In the genomic region with DNA sequence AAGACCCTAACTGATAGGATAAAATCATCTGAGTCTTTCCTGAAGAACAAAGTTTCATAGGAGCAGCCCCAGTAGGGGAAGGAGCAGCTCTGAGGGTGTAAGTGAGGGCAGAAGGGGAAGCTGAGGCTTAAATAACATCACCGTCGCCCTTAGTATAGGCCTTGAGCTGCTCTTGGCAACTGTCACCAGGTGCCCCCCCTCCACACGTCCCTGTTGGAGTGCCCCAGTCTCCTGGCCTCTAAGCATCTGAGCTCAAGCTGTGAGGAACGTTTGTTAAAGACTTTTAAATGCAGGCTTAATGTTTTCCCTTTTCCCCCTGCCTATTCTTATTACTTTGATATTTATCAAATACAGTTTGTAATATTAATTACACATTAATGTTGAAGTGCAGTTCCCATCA, we compare ENCODE assay signal across 19 cellular contexts.
DNase-seq lines count a peak whose midpoint lies in the region; ATAC-seq and TF ChIP-seq lines count a peak whose summit lies in the region.
"Had no signal": no experiment of that assay in that cellular context is flagged by ENCODE, and none has a peak within 500 bp of the region (broad histone marks: within the 10 kb centered on the region; RNA-seq: fewer than 3 reads in every experiment).

No MANE protein-coding gene starts in this region.

- 0 out of 2 replicates have a peak, but pooled peaks cover 3% of the 10 kb centered on the region for H3F3A ChIP-seq in GM23338 (replicated peaks; ENCODE audit: low read depth)

- no peaks in the 10 kb centered on the region for H3K36me3 ChIP-seq in GM23338 (ENCODE audit: insufficient read depth)

- intact Hi-C loops in activated naive CD4-positive, alpha-beta T cell treated with anti-CD3 and anti-CD28 coated beads for 36 hours (cut with micrococcal nuclease): no loop called here

- peaks cover 68% of the 10 kb centered on the region for H3K4me1 ChIP-seq in GM23338 (ENCODE audit: insufficient read depth)

- peak; percentile 61 for ATAC-seq in GM23338
- ATAC-seq in HG02642 (IDR thresholded peaks at IDR 0.05; ENCODE audit: poor library complexity, unreplicated experiment): no peak
- ATAC-seq: K562 had no signal

- no peak overlapping the region for H2AFZ ChIP-seq in GM23338

- no peak overlapping the region for H3K4me3 ChIP-seq in GM23338
- H3K4me3 ChIP-seq: K562, SK-N-MC had no signal

- no peak overlapping the region for H3K27ac ChIP-seq in GM23338 (ENCODE audit: low read depth)
- H3K27ac ChIP-seq: C4-2B, SK-N-MC had no signal

- H3K36me3 Mint-ChIP-seq in GM23338 (ENCODE audit: low read depth) (no peaks in the 10 kb centered on the region; the same call in 2 of the 3 replicates), HFFc6 (ENCODE audit: low read depth) (no peaks in the 10 kb centered on the region)
- no peaks in the 10 kb centered on the region for H3K36me3 Mint-ChIP-seq in activated naive CD4-positive, alpha-beta T cell treated with anti-CD3 and anti-CD28 coated beads for 36 hours (ENCODE audit: low read depth)

- TF ChIP-seq CTCF in GM23338 (conservative IDR thresholded peaks at IDR 0.05; ENCODE audit: low read depth in 2 of 2): no peak
- no peak for TF ChIP-seq CTCF in HFFc6 (IDR thresholded peaks at IDR 0.05)

- H3K27me3 Mint-ChIP-seq in GM23338 (ENCODE audit: insufficient read depth, low read depth, poor library complexity) (peaks cover 8% of the 10 kb centered on the region), HFFc6 (ENCODE audit: insufficient read depth) (peaks cover 4% of the 10 kb centered on the region; the same call in 1 of the 2 replicates)
- H3K27me3 Mint-ChIP-seq in activated naive CD4-positive, alpha-beta T cell treated with anti-CD3 and anti-CD28 coated beads for 36 hours (ENCODE audit: low read depth): no peaks in the 10 kb centered on the region

- H3K27me3 ChIP-seq in GM23338 (ENCODE audit: insufficient read depth): peaks cover 2% of the 10 kb centered on the region; the same call in 1 of the 2 replicates

- peaks cover 61% of the 10 kb centered on the region for H3K4me1 Mint-ChIP-seq in GM23338
- H3K4me1 Mint-ChIP-seq in activated naive CD4-positive, alpha-beta T cell treated with anti-CD3 and anti-CD28 coated beads for 36 hours (ENCODE audit: low read depth): no peaks in the 10 kb centered on the region
- H3K4me1 Mint-ChIP-seq in HFFc6 (ENCODE audit: low read depth): no peaks in the 10 kb centered on the region

- CTCF ChIA-PET in activated naive CD4-positive, alpha-beta T cell treated with anti-CD3 and anti-CD28 coated beads for 36 hours (lab: Charles Lee): no interaction called here

- 0 out of 2 replicates have a peak overlapping the region, but pooled peaks have one; percentile 1 for H3K4me2 ChIP-seq in GM23338

- H3K27ac Mint-ChIP-seq in GM23338: no peak overlapping the region
- no peak overlapping the region for H3K27ac Mint-ChIP-seq in activated naive CD4-positive, alpha-beta T cell treated with anti-CD3 and anti-CD28 coated beads for 36 hours
- H3K27ac Mint-ChIP-seq in HFFc6: no peak overlapping the region

- no peaks in the 10 kb centered on the region for H4K20me1 ChIP-seq in GM23338 (replicated peaks; ENCODE audit: insufficient read depth)

- peak; percentile 18 for DNase-seq in DMS79 (lab: John Stamatoyannopoulos, UW)
- DNase-seq in GM23338 (ENCODE audit: low spot score): peak; percentile 60
- DNase-seq in NCI-H69 (lab: John Stamatoyannopoulos, UW): peak; percentile 88
- DNase-seq in iPS-NIHi11 (ENCODE audit: low spot score): peak; percentile 41
- DNase-seq in activated naive CD4-positive, alpha-beta T cell treated with anti-CD3 and anti-CD28 coated beads for 36 hours: no peak
- no peak for DNase-seq in HFFc6
- DNase-seq: ACHN, AML-193, GDM1, HCEC 1CT, NCI-H1105 treated with DMSO at 0.1 percent for 48 hours, NCI-H2227 treated with DMSO at 0.1 percent for 48 hours, NCI-H524 treated with DMSO at 0.1 percent for 48 hours, OCI-M1, SHP77 had no signal

- H3K9me2 ChIP-seq in GM23338 (ENCODE audit: insufficient read depth): peaks cover 2% of the 10 kb centered on the region

- H3K9me3 Mint-ChIP-seq in GM23338: no peaks in the 10 kb centered on the region
- H3K9me3 Mint-ChIP-seq in activated naive CD4-positive, alpha-beta T cell treated with anti-CD3 and anti-CD28 coated beads for 36 hours: no peaks in the 10 kb centered on the region
- no peaks in the 10 kb centered on the region for H3K9me3 Mint-ChIP-seq in HFFc6

- no peak overlapping the region for H3K4me3 Mint-ChIP-seq in GM23338
- no peak overlapping the region for H3K4me3 Mint-ChIP-seq in activated naive CD4-positive, alpha-beta T cell treated with anti-CD3 and anti-CD28 coated beads for 36 hours
- no peak overlapping the region for H3K4me3 Mint-ChIP-seq in HFFc6

- H3K79me2 ChIP-seq in GM23338 (replicated peaks; ENCODE audit: insufficient read depth): no peaks in the 10 kb centered on the region

TF ChIP-seq in GM23338, 12 proteins besides CTCF, POLR2A, EP300 and RAD21:
- TF ChIP-seq NANOG (IDR thresholded peaks at IDR 0.05; ENCODE audit: borderline replicate concordance): peak; percentile 47; the same call in 1 of the 2 replicates
- TF ChIP-seq, protein P1, sequence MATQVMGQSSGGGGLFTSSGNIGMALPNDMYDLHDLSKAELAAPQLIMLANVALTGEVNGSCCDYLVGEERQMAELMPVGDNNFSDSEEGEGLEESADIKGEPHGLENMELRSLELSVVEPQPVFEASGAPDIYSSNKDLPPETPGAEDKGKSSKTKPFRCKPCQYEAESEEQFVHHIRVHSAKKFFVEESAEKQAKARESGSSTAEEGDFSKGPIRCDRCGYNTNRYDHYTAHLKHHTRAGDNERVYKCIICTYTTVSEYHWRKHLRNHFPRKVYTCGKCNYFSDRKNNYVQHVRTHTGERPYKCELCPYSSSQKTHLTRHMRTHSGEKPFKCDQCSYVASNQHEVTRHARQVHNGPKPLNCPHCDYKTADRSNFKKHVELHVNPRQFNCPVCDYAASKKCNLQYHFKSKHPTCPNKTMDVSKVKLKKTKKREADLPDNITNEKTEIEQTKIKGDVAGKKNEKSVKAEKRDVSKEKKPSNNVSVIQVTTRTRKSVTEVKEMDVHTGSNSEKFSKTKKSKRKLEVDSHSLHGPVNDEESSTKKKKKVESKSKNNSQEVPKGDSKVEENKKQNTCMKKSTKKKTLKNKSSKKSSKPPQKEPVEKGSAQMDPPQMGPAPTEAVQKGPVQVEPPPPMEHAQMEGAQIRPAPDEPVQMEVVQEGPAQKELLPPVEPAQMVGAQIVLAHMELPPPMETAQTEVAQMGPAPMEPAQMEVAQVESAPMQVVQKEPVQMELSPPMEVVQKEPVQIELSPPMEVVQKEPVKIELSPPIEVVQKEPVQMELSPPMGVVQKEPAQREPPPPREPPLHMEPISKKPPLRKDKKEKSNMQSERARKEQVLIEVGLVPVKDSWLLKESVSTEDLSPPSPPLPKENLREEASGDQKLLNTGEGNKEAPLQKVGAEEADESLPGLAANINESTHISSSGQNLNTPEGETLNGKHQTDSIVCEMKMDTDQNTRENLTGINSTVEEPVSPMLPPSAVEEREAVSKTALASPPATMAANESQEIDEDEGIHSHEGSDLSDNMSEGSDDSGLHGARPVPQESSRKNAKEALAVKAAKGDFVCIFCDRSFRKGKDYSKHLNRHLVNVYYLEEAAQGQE (IDR thresholded peaks at IDR 0.05; ENCODE audit: unreplicated experiment): no peak
- no peak for TF ChIP-seq ZNF114 (CRISPR knock-in tag; IDR thresholded peaks at IDR 0.05)

Comparison
In these comparisons a context has a peak if more than half of its experiments do, and no peak if none do; other contexts are left out.
1. DNase-seq: peak in DMS79 (single experiment), GM23338 (single experiment), NCI-H69 (single experiment) and iPS-NIHi11 (single experiment); none in activated naive CD4-positive, alpha-beta T cell treated with anti-CD3 and anti-CD28 coated beads for 36 hours (single experiment) and HFFc6 (single experiment).